8 cellular contexts compared by ENCODE assay signal in genomic region chr11:36540998-36541397, GRCh38. TPM values are rescaled to one million over a fixed set of nuclear protein-coding genes. Genes with fewer than 3 reads are reported as not detected.
DNase-seq lines count a peak whose midpoint lies in the region; ATAC-seq and TF ChIP-seq lines count a peak whose summit lies in the region.

No MANE protein-coding gene starts in this region.

- no peak overlapping the region for H2AFZ ChIP-seq in mammary epithelial cell (ENCODE audit: low read depth, low read length)

- ATAC-seq in GM19351 (IDR thresholded peaks at IDR 0.05; ENCODE audit: unreplicated experiment) (peak; percentile 100), HG03108 (IDR thresholded peaks at IDR 0.05; ENCODE audit: unreplicated experiment) (peak; percentile 98), memory B cell (ENCODE audit: low read depth) (peak; percentile 56)
- ATAC-seq in CD4-positive, alpha-beta T cell (ENCODE audit: poor library complexity), result no peak

- peaks cover 21% of the 10 kb centered on the region for H3K27me3 Mint-ChIP-seq in memory B cell
- peaks cover 27% of the 10 kb centered on the region for H3K27me3 Mint-ChIP-seq in CD4-positive, alpha-beta T cell

- intact Hi-C loops in mammary epithelial cell (cut with micrococcal nuclease), result loop anchor here (1.0 kb wide), 1 partner anchor 249 kb away; no protein-coding TSS in a partner anchor
- intact Hi-C loops in CD4-positive, alpha-beta T cell (cut with DNase I, micrococcal nuclease), result no loop called here

- no peak overlapping the region for H3K4me3 Mint-ChIP-seq in memory B cell
- no peak overlapping the region for H3K4me3 Mint-ChIP-seq in CD4-positive, alpha-beta T cell

- WGBS in mammary epithelial cell (ENCODE audit: low coverage, missing lambda C conversion rate), result 52% methylated on average over 6 of the region's 6 CpGs

- POLR2A ChIA-PET in CD4-positive, alpha-beta T cell (lab: Charles Lee), result no interaction called here

- H4K20me1 ChIP-seq in mammary epithelial cell (ENCODE audit: insufficient read depth, low read length), result no peaks in the 10 kb centered on the region

- DNase-seq in ELF-1 (ENCODE audit: low read depth, low spot score) (peak; percentile 52), NCI-H524 (lab: John Stamatoyannopoulos, UW) (peak; percentile 11 to 64), mammary epithelial cell (peak; percentile 53), memory B cell (ENCODE audit: low spot score in 2 of 2) (no peak), HuH-7 (ENCODE audit: low spot score) (no peak)
- DNase-seq in CD4-positive, alpha-beta T cell, result no peak

- no peaks in the 10 kb centered on the region for H3K36me3 ChIP-seq in mammary epithelial cell (ENCODE audit: insufficient read depth, low read length)

- no peaks in the 10 kb centered on the region for H3K9me3 Mint-ChIP-seq in memory B cell
- no peaks in the 10 kb centered on the region for H3K9me3 Mint-ChIP-seq in CD4-positive, alpha-beta T cell

- no TSS peak for BruUV-seq in mammary epithelial cell (replicated peaks; lab: Mats Ljungman, UMichigan)

- peak; percentile 27 to 40 for TF ChIP-seq CTCF in mammary epithelial cell (conservative IDR thresholded peaks at IDR 0.05 in 1 of 2, IDR thresholded peaks at IDR 0.05 in 1 of 2; ENCODE audit: extremely low read depth in 1 of 2, insufficient read depth in 1 of 2, low read depth in 1 of 2, low read length in 2 of 2)
- TF ChIP-seq CTCF in CD4-positive, alpha-beta T cell (IDR thresholded peaks at IDR 0.05), result no peak

- no peaks in the 10 kb centered on the region for H3K79me2 ChIP-seq in mammary epithelial cell (ENCODE audit: insufficient read depth, low read length)

- in situ Hi-C loops in mammary epithelial cell (cut with MboI; ENCODE audit: low sequenced_read_pairs in 2 of 2), result no loop called here

- H3K9me3 ChIP-seq in mammary epithelial cell (replicated peaks; ENCODE audit: insufficient read depth, low read length), result no peaks in the 10 kb centered on the region
- no peaks in the 10 kb centered on the region for H3K9me3 ChIP-seq in CD4-positive, alpha-beta T cell (ENCODE audit: control insufficient read depth, low read length)

- H3K27ac Mint-ChIP-seq in memory B cell, result no peak overlapping the region
- no peak overlapping the region for H3K27ac Mint-ChIP-seq in CD4-positive, alpha-beta T cell

- dilution Hi-C loops in mammary epithelial cell (cut with HindIII; ENCODE audit: low sequenced_read_pairs), result no loop called here

- no peaks in the 10 kb centered on the region for H3K4me1 ChIP-seq in mammary epithelial cell (ENCODE audit: insufficient read depth, low read length)

- H3K27ac ChIP-seq in mammary epithelial cell (ENCODE audit: insufficient read depth, low read depth, low read length), result no peak overlapping the region
- H3K27ac ChIP-seq in CD4-positive, alpha-beta T cell (ENCODE audit: low read depth, low read length), result no peak overlapping the region

- H3K4me2 ChIP-seq in mammary epithelial cell (ENCODE audit: insufficient read depth, low read depth, low read length), result no peak overlapping the region

- H3K4me1 Mint-ChIP-seq in memory B cell, result peaks cover 6% of the 10 kb centered on the region
- H3K4me1 Mint-ChIP-seq in CD4-positive, alpha-beta T cell (ENCODE audit: low read depth), result no peaks in the 10 kb centered on the region

- no peaks in the 10 kb centered on the region for H3K36me3 Mint-ChIP-seq in memory B cell
- H3K36me3 Mint-ChIP-seq in CD4-positive, alpha-beta T cell (ENCODE audit: low read depth), result no peaks in the 10 kb centered on the region

- CTCF ChIA-PET in mammary epithelial cell (lab: Charles Lee; ENCODE audit: low non-redundant PET), result interaction anchor here (0.6 to 0.7 kb wide), 3 partner anchors 29 to 48 kb away, joined by 3 to 8 read pairs (median 7); no protein-coding TSS in a partner anchor
- CTCF ChIA-PET in CD4-positive, alpha-beta T cell (lab: Charles Lee), result no interaction called here

- H3K9ac ChIP-seq in mammary epithelial cell (ENCODE audit: insufficient read depth, low read length), result no peak overlapping the region

- H3K27me3 ChIP-seq in mammary epithelial cell (ENCODE audit: insufficient read depth, low read length), result peaks cover 6% of the 10 kb centered on the region
- H3K27me3 ChIP-seq in CD4-positive, alpha-beta T cell (ENCODE audit: control insufficient read depth, insufficient read depth, low read length), result no peaks in the 10 kb centered on the region

- no peak overlapping the region for H3K4me3 ChIP-seq in mammary epithelial cell (replicated peaks in 1 of 3; ENCODE audit: insufficient read depth in 1 of 3, low read depth in 2 of 3, low read length in 3 of 3)

RNA-seq across cellular contexts. Expression of gene RAG1, which starts 26.8 kb away (rescaled TPM):
- total RNA-seq in mammary epithelial cell, result 1 to 10 TPM in 1 of 2 donors, under 1 TPM in 1; 0.64 to 1.0 TPM
- polyA plus RNA-seq in mammary epithelial cell, result 0.16 TPM
- polyA minus RNA-seq in mammary epithelial cell, result not detected
- total RNA-seq in CD4-positive, alpha-beta T cell, result under 1 TPM in 1 of 2 experiments, not detected in 1; 0.22 TPM

RNA-seq across cellular contexts. Expression of gene TRAF6, which starts 30.9 kb away (rescaled TPM):
- total RNA-seq in mammary epithelial cell, result 10 to 100 TPM; 11.2 to 21.0 TPM
- polyA plus RNA-seq in mammary epithelial cell, result 6.5 TPM
- polyA minus RNA-seq in mammary epithelial cell, result 10.4 TPM
- total RNA-seq in CD4-positive, alpha-beta T cell, result 10 to 100 TPM; 27.9 to 29.0 TPM

RNA-seq across cellular contexts. Expression of gene IFTAP, which starts 53.3 kb away (rescaled TPM):
- total RNA-seq in mammary epithelial cell, result 1 to 10 TPM; 9.0 to 9.3 TPM
- polyA plus RNA-seq in mammary epithelial cell, result 11.3 TPM
- polyA minus RNA-seq in mammary epithelial cell, result 12.7 TPM
- total RNA-seq in CD4-positive, alpha-beta T cell, result 1 to 10 TPM; 1.7 to 1.9 TPM

RNA-seq across cellular contexts. Expression of gene RAG2, which starts 57.0 kb away (rescaled TPM):
- not detected for total RNA-seq in mammary epithelial cell
- not detected for polyA plus RNA-seq in mammary epithelial cell
- not detected for polyA minus RNA-seq in mammary epithelial cell
- not detected for total RNA-seq in CD4-positive, alpha-beta T cell

Comparison
In these comparisons a context has a peak if more than half of its experiments do, and no peak if none do; other contexts are left out.
1. DNase-seq: peak in ELF-1 (single experiment), NCI-H524 (2 of 2) and mammary epithelial cell (single experiment); none in memory B cell (0 of 2), CD4-positive, alpha-beta T cell (0 of 10) and HuH-7 (single experiment).